ENCODE assay signal across 1 cellular context in genomic region chr11:61890536-61891330, GRCh38.
TF ChIP-seq lines count a peak whose summit lies in the region.

No MANE protein-coding gene starts in this region.

TF ChIP-seq in HepG2, 621 proteins besides CTCF, POLR2A, EP300 and RAD21 (continued from another document and continues in another):
- TF ChIP-seq, protein P1, sequence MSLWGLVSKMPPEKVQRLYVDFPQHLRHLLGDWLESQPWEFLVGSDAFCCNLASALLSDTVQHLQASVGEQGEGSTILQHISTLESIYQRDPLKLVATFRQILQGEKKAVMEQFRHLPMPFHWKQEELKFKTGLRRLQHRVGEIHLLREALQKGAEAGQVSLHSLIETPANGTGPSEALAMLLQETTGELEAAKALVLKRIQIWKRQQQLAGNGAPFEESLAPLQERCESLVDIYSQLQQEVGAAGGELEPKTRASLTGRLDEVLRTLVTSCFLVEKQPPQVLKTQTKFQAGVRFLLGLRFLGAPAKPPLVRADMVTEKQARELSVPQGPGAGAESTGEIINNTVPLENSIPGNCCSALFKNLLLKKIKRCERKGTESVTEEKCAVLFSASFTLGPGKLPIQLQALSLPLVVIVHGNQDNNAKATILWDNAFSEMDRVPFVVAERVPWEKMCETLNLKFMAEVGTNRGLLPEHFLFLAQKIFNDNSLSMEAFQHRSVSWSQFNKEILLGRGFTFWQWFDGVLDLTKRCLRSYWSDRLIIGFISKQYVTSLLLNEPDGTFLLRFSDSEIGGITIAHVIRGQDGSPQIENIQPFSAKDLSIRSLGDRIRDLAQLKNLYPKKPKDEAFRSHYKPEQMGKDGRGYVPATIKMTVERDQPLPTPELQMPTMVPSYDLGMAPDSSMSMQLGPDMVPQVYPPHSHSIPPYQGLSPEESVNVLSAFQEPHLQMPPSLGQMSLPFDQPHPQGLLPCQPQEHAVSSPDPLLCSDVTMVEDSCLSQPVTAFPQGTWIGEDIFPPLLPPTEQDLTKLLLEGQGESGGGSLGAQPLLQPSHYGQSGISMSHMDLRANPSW (CRISPR knock-in tag; IDR thresholded peaks at IDR 0.05; ENCODE audit: borderline replicate concordance) = no peak
- TF ChIP-seq NFE2L1 (CRISPR knock-in tag; IDR thresholded peaks at IDR 0.05; ENCODE audit: borderline replicate concordance) (0 out of 2 replicates have a peak, but pooled peaks have one; percentile 37), KDM3A (CRISPR knock-in tag; IDR thresholded peaks at IDR 0.05; ENCODE audit: low read depth) (0 out of 2 replicates have a peak, but pooled peaks have one; percentile 53), ZNF12 (CRISPR knock-in tag; IDR thresholded peaks at IDR 0.05) (no peak), ZGPAT (CRISPR knock-in tag; IDR thresholded peaks at IDR 0.05) (no peak), AGO1 (IDR thresholded peaks at IDR 0.05; ENCODE audit: low read depth, low read length, poor library complexity, severe bottlenecking) (no peak), MXD3 (CRISPR knock-in tag; IDR thresholded peaks at IDR 0.05) (peak; percentile 16), EEA1 (CRISPR knock-in tag; IDR thresholded peaks at IDR 0.05; ENCODE audit: borderline replicate concordance) (no peak), THAP8 (CRISPR knock-in tag; IDR thresholded peaks at IDR 0.05; ENCODE audit: borderline replicate concordance) (no peak), ZNF766 (CRISPR knock-in tag; IDR thresholded peaks at IDR 0.05; ENCODE audit: borderline replicate concordance) (no peak), ZNF772 (CRISPR knock-in tag; IDR thresholded peaks at IDR 0.05) (0 out of 2 replicates have a peak, but pooled peaks have one; percentile 18), THAP7 (CRISPR knock-in tag; IDR thresholded peaks at IDR 0.05) (no peak), REXO4 (CRISPR knock-in tag; IDR thresholded peaks at IDR 0.05; ENCODE audit: borderline replicate concordance) (no peak), MXD1 (CRISPR knock-in tag; IDR thresholded peaks at IDR 0.05) (peak; percentile 1; the same call in 1 of the 2 replicates), EHMT2 (IDR thresholded peaks at IDR 0.05; ENCODE audit: borderline replicate concordance, low read depth, low read length) (no peak), MXI1 (IDR thresholded peaks at IDR 0.05; ENCODE audit: borderline replicate concordance, low read depth, low read length) (peak; percentile 40; the same call in 1 of the 3 replicates), RFX1 (IDR thresholded peaks at IDR 0.05) (no peak), ZNF136 (CRISPR knock-in tag; IDR thresholded peaks at IDR 0.05; ENCODE audit: low read depth) (no peak), CEBPG (CRISPR knock-in tag; IDR thresholded peaks at IDR 0.05) (no peak), IKZF5 (CRISPR knock-in tag; IDR thresholded peaks at IDR 0.05) (no peak), NR2F1 (CRISPR knock-in tag; IDR thresholded peaks at IDR 0.05) (peak in 1 of 2 experiments; percentile 68; a peak in 1 of 4 replicates), ZBTB33 (CRISPR knock-in tag; IDR thresholded peaks at IDR 0.05) (no peak), HDAC2 (CRISPR knock-in tag; IDR thresholded peaks at IDR 0.05) (0 out of 2 replicates have a peak, but pooled peaks have one; percentile 36), ZNF589 (CRISPR knock-in tag; conservative IDR thresholded peaks at IDR 0.05) (no peak), ZFP36L1 (CRISPR knock-in tag; IDR thresholded peaks at IDR 0.05) (0 out of 2 replicates have a peak, but pooled peaks have one; percentile 21), ZNF274 (CRISPR knock-in tag; IDR thresholded peaks at IDR 0.05) (peak; percentile 50; the same call in 1 of the 2 replicates), ZNF747 (CRISPR knock-in tag; IDR thresholded peaks at IDR 0.05; ENCODE audit: borderline replicate concordance) (peak; percentile 27; the same call in 1 of the 2 replicates), CENPT (CRISPR knock-in tag; IDR thresholded peaks at IDR 0.05; ENCODE audit: low read depth) (peak; percentile 50; the same call in 1 of the 2 replicates), DNMT1 (CRISPR knock-in tag; IDR thresholded peaks at IDR 0.05) (peak; percentile 68), FOSL2 (CRISPR knock-in tag; IDR thresholded peaks at IDR 0.05) (peak; percentile 89), ARNTL (CRISPR knock-in tag; IDR thresholded peaks at IDR 0.05) (0 out of 2 replicates have a peak, but pooled peaks have one; percentile 25), UBTF (CRISPR knock-in tag; IDR thresholded peaks at IDR 0.05) (peak; percentile 53), SALL1 (CRISPR knock-in tag; IDR thresholded peaks at IDR 0.05) (peak; percentile 23; the same call in 1 of the 2 replicates), ZNF703 (CRISPR knock-in tag; IDR thresholded peaks at IDR 0.05; ENCODE audit: borderline replicate concordance) (no peak), MAX (IDR thresholded peaks at IDR 0.05) (peak; percentile 51)
- TF ChIP-seq, protein P2, sequence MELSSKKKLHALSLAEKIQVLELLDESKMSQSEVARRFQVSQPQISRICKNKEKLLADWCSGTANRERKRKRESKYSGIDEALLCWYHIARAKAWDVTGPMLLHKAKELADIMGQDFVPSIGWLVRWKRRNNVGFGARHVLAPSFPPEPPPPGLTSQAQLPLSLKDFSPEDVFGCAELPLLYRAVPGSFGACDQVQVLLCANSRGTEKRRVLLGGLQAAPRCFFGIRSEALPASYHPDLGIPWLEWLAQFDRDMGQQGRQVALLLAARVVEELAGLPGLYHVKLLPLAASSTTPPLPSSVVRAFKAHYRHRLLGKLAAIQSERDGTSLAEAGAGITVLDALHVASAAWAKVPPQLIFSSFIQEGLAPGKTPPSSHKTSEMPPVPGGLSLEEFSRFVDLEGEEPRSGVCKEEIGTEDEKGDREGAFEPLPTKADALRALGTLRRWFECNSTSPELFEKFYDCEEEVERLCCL (CRISPR knock-in tag; IDR thresholded peaks at IDR 0.05; ENCODE audit: borderline replicate concordance) = no peak
- TF ChIP-seq, protein P3, sequence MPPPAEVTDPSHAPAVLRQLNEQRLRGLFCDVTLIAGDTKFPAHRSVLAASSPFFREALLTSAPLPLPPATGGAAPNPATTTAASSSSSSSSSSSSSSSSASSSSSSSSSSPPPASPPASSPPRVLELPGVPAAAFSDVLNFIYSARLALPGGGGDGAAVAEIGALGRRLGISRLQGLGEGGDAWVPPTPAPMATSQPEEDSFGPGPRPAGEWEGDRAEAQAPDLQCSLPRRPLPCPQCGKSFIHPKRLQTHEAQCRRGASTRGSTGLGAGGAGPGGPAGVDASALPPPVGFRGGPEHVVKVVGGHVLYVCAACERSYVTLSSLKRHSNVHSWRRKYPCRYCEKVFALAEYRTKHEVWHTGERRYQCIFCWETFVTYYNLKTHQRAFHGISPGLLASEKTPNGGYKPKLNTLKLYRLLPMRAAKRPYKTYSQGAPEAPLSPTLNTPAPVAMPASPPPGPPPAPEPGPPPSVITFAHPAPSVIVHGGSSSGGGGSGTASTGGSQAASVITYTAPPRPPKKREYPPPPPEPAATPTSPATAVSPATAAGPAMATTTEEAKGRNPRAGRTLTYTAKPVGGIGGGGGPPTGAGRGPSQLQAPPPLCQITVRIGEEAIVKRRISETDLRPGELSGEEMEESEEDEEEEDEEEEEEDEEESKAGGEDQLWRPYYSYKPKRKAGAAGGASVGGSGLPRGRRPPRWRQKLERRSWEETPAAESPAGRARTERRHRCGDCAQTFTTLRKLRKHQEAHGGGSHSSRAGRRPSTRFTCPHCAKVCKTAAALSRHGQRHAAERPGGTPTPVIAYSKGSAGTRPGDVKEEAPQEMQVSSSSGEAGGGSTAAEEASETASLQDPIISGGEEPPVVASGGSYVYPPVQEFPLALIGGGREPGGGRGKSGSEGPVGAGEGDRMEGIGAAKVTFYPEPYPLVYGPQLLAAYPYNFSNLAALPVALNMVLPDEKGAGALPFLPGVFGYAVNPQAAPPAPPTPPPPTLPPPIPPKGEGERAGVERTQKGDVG (CRISPR knock-in tag; IDR thresholded peaks at IDR 0.05; ENCODE audit: borderline replicate concordance) = 0 out of 2 replicates have a peak, but pooled peaks have one; percentile 51
- TF ChIP-seq, protein P4, sequence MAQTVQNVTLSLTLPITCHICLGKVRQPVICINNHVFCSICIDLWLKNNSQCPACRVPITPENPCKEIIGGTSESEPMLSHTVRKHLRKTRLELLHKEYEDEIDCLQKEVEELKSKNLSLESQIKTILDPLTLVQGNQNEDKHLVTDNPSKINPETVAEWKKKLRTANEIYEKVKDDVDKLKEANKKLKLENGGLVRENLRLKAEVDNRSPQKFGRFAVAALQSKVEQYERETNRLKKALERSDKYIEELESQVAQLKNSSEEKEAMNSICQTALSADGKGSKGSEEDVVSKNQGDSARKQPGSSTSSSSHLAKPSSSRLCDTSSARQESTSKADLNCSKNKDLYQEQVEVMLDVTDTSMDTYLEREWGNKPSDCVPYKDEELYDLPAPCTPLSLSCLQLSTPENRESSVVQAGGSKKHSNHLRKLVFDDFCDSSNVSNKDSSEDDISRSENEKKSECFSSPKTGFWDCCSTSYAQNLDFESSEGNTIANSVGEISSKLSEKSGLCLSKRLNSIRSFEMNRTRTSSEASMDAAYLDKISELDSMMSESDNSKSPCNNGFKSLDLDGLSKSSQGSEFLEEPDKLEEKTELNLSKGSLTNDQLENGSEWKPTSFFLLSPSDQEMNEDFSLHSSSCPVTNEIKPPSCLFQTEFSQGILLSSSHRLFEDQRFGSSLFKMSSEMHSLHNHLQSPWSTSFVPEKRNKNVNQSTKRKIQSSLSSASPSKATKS (CRISPR knock-in tag; IDR thresholded peaks at IDR 0.05) = no peak
- TF ChIP-seq, protein P5, sequence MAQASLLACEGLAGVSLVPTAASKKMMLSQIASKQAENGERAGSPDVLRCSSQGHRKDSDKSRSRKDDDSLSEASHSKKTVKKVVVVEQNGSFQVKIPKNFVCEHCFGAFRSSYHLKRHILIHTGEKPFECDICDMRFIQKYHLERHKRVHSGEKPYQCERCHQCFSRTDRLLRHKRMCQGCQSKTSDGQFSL (CRISPR knock-in tag; IDR thresholded peaks at IDR 0.05) = no peak
